In the genomic region with DNA sequence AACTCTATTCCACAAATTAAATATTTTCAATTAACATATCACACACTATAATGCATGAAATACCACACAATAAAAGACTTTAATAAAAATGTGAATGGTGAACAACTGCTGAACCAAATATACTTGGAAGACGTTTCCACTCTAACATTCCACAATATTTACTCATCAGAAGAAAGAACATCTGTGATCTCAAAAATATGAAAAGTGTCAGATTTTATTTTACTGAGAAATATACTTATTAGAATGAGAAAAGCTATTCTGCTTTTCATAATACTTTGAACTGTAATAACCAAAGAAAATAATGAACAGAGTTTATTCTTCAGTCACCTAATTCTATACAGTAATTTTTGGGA, we compare ENCODE assay signal across 16 cellular contexts.
DNase-seq lines count a peak whose midpoint lies in the region; TF ChIP-seq lines count a peak whose summit lies in the region.
"Had no signal": no experiment of that assay in that cellular context is flagged by ENCODE, and none has a peak within 500 bp of the region (broad histone marks: within the 10 kb centered on the region; RNA-seq: fewer than 3 reads in every experiment).

No MANE protein-coding gene starts in this region.

- no peak for TF ChIP-seq RAD21 in SK-N-SH (IDR thresholded peaks at IDR 0.05; ENCODE audit: low read length)

- CTCF ChIA-PET in SK-N-SH (lab: Yijun Ruan, JAX) = interaction anchor here (1.1 kb wide), 1 partner anchor 12 kb away, joined by 3 read pairs; no protein-coding TSS in a partner anchor
- CTCF ChIA-PET in PC-9 (lab: Charles Lee) = no interaction called here

- DNase-seq in ELR (ENCODE audit: low read depth) = peak; percentile 56
- DNase-seq in SK-N-SH = no peak
- DNase-seq in fibroblast of gingiva (ENCODE audit: low read depth) = peak; percentile 30
- DNase-seq in neural progenitor cell (ENCODE audit: low spot score) = no peak
- DNase-seq in NCI-H2227 treated with DMSO at 0.1 percent for 48 hours (lab: John Stamatoyannopoulos, UW) = no peak
- no peak for DNase-seq in PC-9
- DNase-seq in SK-N-DZ (ENCODE audit: low spot score) = no peak
- no peak for DNase-seq in activated effector memory CD4-positive, alpha-beta T cell treated with anti-CD3 and anti-CD28 coated beads, Interleukin-2, amount 50 U/mL, for 16 hours
- DNase-seq: activated CD4-positive, alpha-beta T cell treated with anti-CD3 and anti-CD28 coated beads for 36 hours; activated T-cell treated with anti-CD3 and anti-CD28 coated beads, Interleukin-2, amount 50 U/mL, for 24 hours; DMS53; MM.1S; NCI-H2029 treated with DMSO at 0.1 percent for 48 hours; NCI-H748 treated with DMSO at 0.1 percent for 48 hours had no signal

- intact Hi-C loops in PC-9 (cut with micrococcal nuclease; ENCODE audit: unreplicated experiment) = no loop called here

- H3K27me3 ChIP-seq in SK-N-SH (ENCODE audit: insufficient read depth) (no peaks in the 10 kb centered on the region), neural progenitor cell (no peaks in the 10 kb centered on the region), PC-9 (ENCODE audit: insufficient read depth, low read depth) (no peaks in the 10 kb centered on the region)
- H3K27me3 ChIP-seq: BLaER1 had no signal

- H3K27me3 Mint-ChIP-seq in neural progenitor cell (ENCODE audit: insufficient read depth, low read depth) = no peaks in the 10 kb centered on the region
- H3K27me3 Mint-ChIP-seq: activated T-cell treated with anti-CD3 and anti-CD28 coated beads, Interleukin-2, amount 50 U/mL, for 24 hours had no signal

- no peaks in the 10 kb centered on the region for H3K9me2 ChIP-seq in SK-N-SH
- H3K9me2 ChIP-seq in PC-9 (ENCODE audit: insufficient read depth) = no peaks in the 10 kb centered on the region

- BruUV-seq in PC-9 (replicated peaks; lab: Mats Ljungman, UMichigan) = no TSS peak

- no peak for TF ChIP-seq CTCF in SK-N-SH (IDR thresholded peaks at IDR 0.05)
- no peak for TF ChIP-seq CTCF in neural progenitor cell (IDR thresholded peaks at IDR 0.05)
- TF ChIP-seq CTCF in PC-9 (conservative IDR thresholded peaks at IDR 0.05) = no peak

- 5% methylated on average over 1 of the region's 1 CpG for WGBS in SK-N-SH (ENCODE audit: low lambda C conversion rate)

- H3K79me2 ChIP-seq in SK-N-SH (ENCODE audit: insufficient read depth) (no peaks in the 10 kb centered on the region), neural progenitor cell (ENCODE audit: low read depth) (no peaks in the 10 kb centered on the region), PC-9 (ENCODE audit: low read depth) (no peaks in the 10 kb centered on the region)

- peak overlapping the region; percentile 22 to 40; a peak in 2 of 4 replicates for H3K4me3 ChIP-seq in SK-N-SH (ENCODE audit: low read depth in 2 of 2, low read length in 1 of 2)
- no peak overlapping the region for H3K4me3 ChIP-seq in neural progenitor cell
- H3K4me3 ChIP-seq in PC-9 = no peak overlapping the region
- H3K4me3 ChIP-seq: BLaER1 had no signal

- peak overlapping the region; percentile 58 for H3K4me2 ChIP-seq in SK-N-SH
- H3K4me2 ChIP-seq in neural progenitor cell = peak overlapping the region; percentile 33
- H3K4me2 ChIP-seq in PC-9 = no peak overlapping the region
- H3K4me2 ChIP-seq: BLaER1 had no signal

- H3F3A ChIP-seq in SK-N-SH (replicated peaks; ENCODE audit: insufficient read depth) = peaks cover 32% of the 10 kb centered on the region
- peaks cover 9% of the 10 kb centered on the region for H3F3A ChIP-seq in neural progenitor cell (ENCODE audit: low read depth)
- H3F3A ChIP-seq in PC-9 (ENCODE audit: insufficient read depth, low read depth) = no peaks in the 10 kb centered on the region

- no peak overlapping the region for H3K4me3 Mint-ChIP-seq in neural progenitor cell
- H3K4me3 Mint-ChIP-seq: activated CD4-positive, alpha-beta T cell treated with anti-CD3 and anti-CD28 coated beads for 36 hours; activated T-cell treated with anti-CD3 and anti-CD28 coated beads, Interleukin-2, amount 50 U/mL, for 24 hours had no signal

- H3K9me3 Mint-ChIP-seq in neural progenitor cell = no peaks in the 10 kb centered on the region
- H3K9me3 Mint-ChIP-seq: activated T-cell treated with anti-CD3 and anti-CD28 coated beads, Interleukin-2, amount 50 U/mL, for 24 hours had no signal

- H2AFZ ChIP-seq in SK-N-SH (ENCODE audit: low read depth) = no peak overlapping the region
- no peak overlapping the region for H2AFZ ChIP-seq in neural progenitor cell (replicated peaks)
- no peak overlapping the region for H2AFZ ChIP-seq in PC-9

- H3K36me3 Mint-ChIP-seq in neural progenitor cell = peaks cover 4% of the 10 kb centered on the region

- H3K36me3 ChIP-seq in SK-N-SH (replicated peaks in 1 of 2; ENCODE audit: control insufficient read depth in 1 of 2, insufficient read depth in 2 of 2, low read length in 1 of 2) (no peaks in the 10 kb centered on the region), neural progenitor cell (no peaks in the 10 kb centered on the region), PC-9 (ENCODE audit: low read depth) (no peaks in the 10 kb centered on the region)
- H3K36me3 ChIP-seq: BLaER1, thoracic aorta had no signal

- POLR2A ChIA-PET in SK-N-SH (lab: Yijun Ruan, JAX) = no interaction called here
- POLR2A ChIA-PET in PC-9 (lab: Charles Lee; ENCODE audit: unreplicated experiment) = no interaction called here

- H3K27ac Mint-ChIP-seq in neural progenitor cell = no peak overlapping the region
- H3K27ac Mint-ChIP-seq: activated CD4-positive, alpha-beta T cell treated with anti-CD3 and anti-CD28 coated beads for 36 hours; activated T-cell treated with anti-CD3 and anti-CD28 coated beads, Interleukin-2, amount 50 U/mL, for 24 hours had no signal

- peak overlapping the region; percentile 69; the same call in 1 of the 2 replicates for H3K9ac ChIP-seq in SK-N-SH
- H3K9ac ChIP-seq in neural progenitor cell = no peak overlapping the region
- H3K9ac ChIP-seq: BLaER1 had no signal

- H3K9me3 ChIP-seq in SK-N-SH (no peaks in the 10 kb centered on the region), neural progenitor cell (ENCODE audit: low read depth) (no peaks in the 10 kb centered on the region), PC-9 (ENCODE audit: insufficient read depth, low read depth) (no peaks in the 10 kb centered on the region)

- no peaks in the 10 kb centered on the region for H4K20me1 ChIP-seq in SK-N-SH (ENCODE audit: insufficient read depth)
- H4K20me1 ChIP-seq in neural progenitor cell (ENCODE audit: low read depth) = no peaks in the 10 kb centered on the region
- no peaks in the 10 kb centered on the region for H4K20me1 ChIP-seq in PC-9 (ENCODE audit: insufficient read depth)
- H4K20me1 ChIP-seq: BLaER1 had no signal

- TF ChIP-seq EP300 in SK-N-SH (IDR thresholded peaks at IDR 0.05; ENCODE audit: borderline replicate concordance in 1 of 2, low read depth in 1 of 2, low read length in 1 of 2) = peak in 1 of 2 experiments; percentile 74; a peak in 2 of 4 replicates

- peaks cover 0 to 17% of the 10 kb centered on the region in 2 experiments; a peak in 3 of 4 replicates for H3K4me1 ChIP-seq in SK-N-SH (ENCODE audit: control insufficient read depth in 1 of 2, insufficient read depth in 2 of 2, low read depth in 1 of 2, low read length in 1 of 2)
- peaks cover 18% of the 10 kb centered on the region for H3K4me1 ChIP-seq in neural progenitor cell
- H3K4me1 ChIP-seq in PC-9 (replicated peaks; ENCODE audit: insufficient read depth) = no peaks in the 10 kb centered on the region
- H3K4me1 ChIP-seq: BLaER1 had no signal

- H3K27ac ChIP-seq in SK-N-SH (ENCODE audit: low read depth in 2 of 2, low read length in 1 of 2) (peak overlapping the region; percentile 92 to 98; a peak in 3 of 4 replicates), neural progenitor cell (no peak overlapping the region), PC-9 (no peak overlapping the region)
- H3K27ac ChIP-seq: BLaER1, thoracic aorta had no signal

- H3K4me1 Mint-ChIP-seq in neural progenitor cell = peaks cover 16% of the 10 kb centered on the region

TF ChIP-seq in SK-N-SH, 30 proteins besides CTCF, POLR2A, EP300 and RAD21 (continues in another document):
- TF ChIP-seq NRF1 (IDR thresholded peaks at IDR 0.05; ENCODE audit: low read depth, low read length) (no peak), FOXM1 (IDR thresholded peaks at IDR 0.05; ENCODE audit: low read depth) (no peak), GATA2 (CRISPR knock-in tag; IDR thresholded peaks at IDR 0.05) (no peak), FOSL2 (IDR thresholded peaks at IDR 0.05; ENCODE audit: borderline replicate concordance, low read depth) (peak; percentile 72), ELF1 (IDR thresholded peaks at IDR 0.05) (no peak), RXRA (IDR thresholded peaks at IDR 0.05; ENCODE audit: borderline replicate concordance, low read depth) (0 out of 2 replicates have a peak, but pooled peaks have one; percentile 19), TEAD4 (IDR thresholded peaks at IDR 0.05; ENCODE audit: borderline replicate concordance, insufficient read depth) (no peak), GABPA (IDR thresholded peaks at IDR 0.05; ENCODE audit: low read depth) (no peak), MXI1 (IDR thresholded peaks at IDR 0.05; ENCODE audit: low read depth, low read length) (no peak), RCOR1 (IDR thresholded peaks at IDR 0.05; ENCODE audit: low read length) (no peak), YY1 (IDR thresholded peaks at IDR 0.05; ENCODE audit: low read depth) (no peak)
- TF ChIP-seq, protein P1, sequence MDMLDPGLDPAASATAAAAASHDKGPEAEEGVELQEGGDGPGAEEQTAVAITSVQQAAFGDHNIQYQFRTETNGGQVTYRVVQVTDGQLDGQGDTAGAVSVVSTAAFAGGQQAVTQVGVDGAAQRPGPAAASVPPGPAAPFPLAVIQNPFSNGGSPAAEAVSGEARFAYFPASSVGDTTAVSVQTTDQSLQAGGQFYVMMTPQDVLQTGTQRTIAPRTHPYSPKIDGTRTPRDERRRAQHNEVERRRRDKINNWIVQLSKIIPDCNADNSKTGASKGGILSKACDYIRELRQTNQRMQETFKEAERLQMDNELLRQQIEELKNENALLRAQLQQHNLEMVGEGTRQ (IDR thresholded peaks at IDR 0.05; ENCODE audit: borderline replicate concordance, low read depth, low read length) = no peak
- TF ChIP-seq, protein P2, sequence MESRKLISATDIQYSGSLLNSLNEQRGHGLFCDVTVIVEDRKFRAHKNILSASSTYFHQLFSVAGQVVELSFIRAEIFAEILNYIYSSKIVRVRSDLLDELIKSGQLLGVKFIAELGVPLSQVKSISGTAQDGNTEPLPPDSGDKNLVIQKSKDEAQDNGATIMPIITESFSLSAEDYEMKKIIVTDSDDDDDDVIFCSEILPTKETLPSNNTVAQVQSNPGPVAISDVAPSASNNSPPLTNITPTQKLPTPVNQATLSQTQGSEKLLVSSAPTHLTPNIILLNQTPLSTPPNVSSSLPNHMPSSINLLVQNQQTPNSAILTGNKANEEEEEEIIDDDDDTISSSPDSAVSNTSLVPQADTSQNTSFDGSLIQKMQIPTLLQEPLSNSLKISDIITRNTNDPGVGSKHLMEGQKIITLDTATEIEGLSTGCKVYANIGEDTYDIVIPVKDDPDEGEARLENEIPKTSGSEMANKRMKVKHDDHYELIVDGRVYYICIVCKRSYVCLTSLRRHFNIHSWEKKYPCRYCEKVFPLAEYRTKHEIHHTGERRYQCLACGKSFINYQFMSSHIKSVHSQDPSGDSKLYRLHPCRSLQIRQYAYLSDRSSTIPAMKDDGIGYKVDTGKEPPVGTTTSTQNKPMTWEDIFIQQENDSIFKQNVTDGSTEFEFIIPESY (IDR thresholded peaks at IDR 0.05; ENCODE audit: borderline replicate concordance, low read depth) = no peak

Comparison
In these comparisons a context has a peak if more than half of its experiments do, and no peak if none do; other contexts are left out.
1. DNase-seq: peak in ELR (single experiment) and fibroblast of gingiva (single experiment); none in SK-N-SH (single experiment), neural progenitor cell (single experiment), NCI-H2227 treated with DMSO at 0.1 percent for 48 hours (single experiment), PC-9 (0 of 2), SK-N-DZ (single experiment) and activated effector memory CD4-positive, alpha-beta T cell treated with anti-CD3 and anti-CD28 coated beads, Interleukin-2, amount 50 U/mL, for 16 hours (single experiment).
2. H3K27ac ChIP-seq: peak in SK-N-SH (2 of 2); none in neural progenitor cell (single experiment) and PC-9 (single experiment).
3. H3K4me3 ChIP-seq: peak in SK-N-SH (2 of 2); none in neural progenitor cell (single experiment) and PC-9 (single experiment).